ENCODE assay signal across 19 cellular contexts in the genomic region with DNA sequence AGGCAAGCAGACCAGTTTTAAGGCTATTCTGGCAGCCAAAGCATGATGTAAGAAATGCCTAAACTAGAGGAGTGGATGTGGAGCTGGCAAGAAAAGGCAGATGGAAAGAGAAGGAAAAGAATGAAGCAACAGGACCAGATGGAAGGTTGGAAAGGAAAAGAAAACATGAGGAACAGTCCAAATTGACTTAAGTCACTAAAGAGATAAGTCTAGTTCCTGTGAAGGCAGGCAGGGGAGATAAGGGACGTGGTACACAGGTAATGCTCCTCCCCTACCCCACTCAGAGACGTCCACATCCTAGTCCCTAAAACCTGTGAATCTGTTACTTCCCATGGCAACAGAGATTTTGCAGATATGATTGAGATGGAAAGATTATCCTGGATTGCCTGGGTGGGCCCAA. TPM values are rescaled to one million over a fixed set of nuclear protein-coding genes. Genes with fewer than 3 reads are reported as not detected.
DNase-seq lines count a peak whose midpoint lies in the region; ATAC-seq and TF ChIP-seq lines count a peak whose summit lies in the region.
"Had no signal": no experiment of that assay in that cellular context is flagged by ENCODE, and none has a peak within 500 bp of the region (broad histone marks: within the 10 kb centered on the region; RNA-seq: fewer than 3 reads in every experiment).

No MANE protein-coding gene starts in this region.

- WGBS in mesendoderm (ENCODE audit: extremely low coverage, insufficient coverage, low lambda C conversion rate) = no CpG with 5 or more reads among the region's 2 CpGs

- no peak overlapping the region for H2BK5ac ChIP-seq in mesendoderm (ENCODE audit: low read length)

- H2AK5ac ChIP-seq in mesendoderm (ENCODE audit: low read length) = no peak overlapping the region

- no peak overlapping the region for H4K8ac ChIP-seq in mesendoderm (ENCODE audit: low read depth, low read length)

- no peak overlapping the region for H3K27ac ChIP-seq in mesendoderm (ENCODE audit: low read depth, low read length)
- H3K27ac ChIP-seq: A549; BLaER1 treated with 17β-estradiol and CSF1 and Interleukin-3, amounts not matched to agents 10 nM and 100 nM; SJSA1 had no signal

- DNase-seq in Right ventricle myocardium superior (no peak), cardiac septum (ENCODE audit: low spot score) (no peak), endothelial cell (ENCODE audit: low spot score) (no peak), mesendoderm (peak; percentile 49), NCI-H146 treated with DMSO at 0.1 percent for 48 hours (lab: John Stamatoyannopoulos, UW; ENCODE audit: unreplicated experiment) (no peak), islet precursor cell (no peak)
- no peak for DNase-seq in stimulated activated naive CD4-positive, alpha-beta T cell (lab: John Stamatoyannopoulos, UW)
- DNase-seq: CD8-positive, alpha-beta T cell; DMS53; EL; NCI-H1105; NCI-H1694; NCI-H510A treated with DMSO at 0.1 percent for 48 hours; NCI-H774; PC-9 had no signal

- H2BK120ac ChIP-seq in mesendoderm (ENCODE audit: low read depth, low read length) = no peak overlapping the region

- no peaks in the 10 kb centered on the region for H3K27me3 ChIP-seq in mesendoderm (ENCODE audit: insufficient read depth, low read length, poor library complexity)
- H3K27me3 ChIP-seq: BLaER1 treated with 17β-estradiol and CSF1 and Interleukin-3, amounts not matched to agents 10 nM and 100 nM; SJSA1 had no signal

- H2BK15ac ChIP-seq in mesendoderm (replicated peaks; ENCODE audit: low read depth) = no peak overlapping the region

- H3K4ac ChIP-seq in mesendoderm (ENCODE audit: low read depth, low read length) = no peak overlapping the region

- H3K18ac ChIP-seq in mesendoderm (ENCODE audit: low read length) = no peak overlapping the region

- no peak overlapping the region for H3K23ac ChIP-seq in mesendoderm (ENCODE audit: low read length)

- intact Hi-C loops in Right ventricle myocardium superior (cut with DNase I) (no loop called here), cardiac septum (cut with DNase I) (no loop called here)

- peak overlapping the region; percentile 0 for H3K27ac Mint-ChIP-seq in endothelial cell (ENCODE audit: unreplicated experiment)
- H3K27ac Mint-ChIP-seq: CD8-positive, alpha-beta T cell; GM23338 had no signal

- H3K9me3 Mint-ChIP-seq in endothelial cell (ENCODE audit: unreplicated experiment) = no peaks in the 10 kb centered on the region
- H3K9me3 Mint-ChIP-seq: GM23338 had no signal

- no peaks in the 10 kb centered on the region for H3K79me1 ChIP-seq in mesendoderm (ENCODE audit: low read length)

- H3K4me1 Mint-ChIP-seq in endothelial cell (ENCODE audit: unreplicated experiment) = peaks cover 37% of the 10 kb centered on the region

- no peaks in the 10 kb centered on the region for H3K79me2 ChIP-seq in mesendoderm (ENCODE audit: control insufficient read depth, insufficient read depth, low read length)

- no peak overlapping the region for H3K4me3 ChIP-seq in mesendoderm (ENCODE audit: low read length)
- H3K4me3 ChIP-seq: A549; BLaER1 treated with 17β-estradiol and CSF1 and Interleukin-3, amounts not matched to agents 10 nM and 100 nM; GM23338; PC-9; SJSA1 had no signal

- peak; percentile 33 for ATAC-seq in Right ventricle myocardium superior (ENCODE audit: poor library complexity)
- ATAC-seq: A549; CD8-positive, alpha-beta T cell; GM23338 had no signal

- no peaks in the 10 kb centered on the region for H3K36me3 ChIP-seq in mesendoderm (ENCODE audit: control insufficient read depth, insufficient read depth, low read length)
- H3K36me3 ChIP-seq: SJSA1 had no signal

- no peak for TF ChIP-seq CTCF in endothelial cell (IDR thresholded peaks at IDR 0.05; ENCODE audit: unreplicated experiment)

- H3K4me1 ChIP-seq in mesendoderm (ENCODE audit: control insufficient read depth, low read depth, low read length) = peaks cover 6% of the 10 kb centered on the region
- H3K4me1 ChIP-seq: A549, SJSA1 had no signal

- no peaks in the 10 kb centered on the region for H3K27me3 Mint-ChIP-seq in endothelial cell (ENCODE audit: unreplicated experiment)

- no peak overlapping the region for H4K5ac ChIP-seq in mesendoderm (ENCODE audit: low read length)

- H3K4me3 Mint-ChIP-seq in endothelial cell (ENCODE audit: unreplicated experiment) = no peak overlapping the region
- H3K4me3 Mint-ChIP-seq: CD8-positive, alpha-beta T cell; GM23338 had no signal

- no peak overlapping the region for H3K9ac ChIP-seq in mesendoderm (ENCODE audit: low read length)
- H3K9ac ChIP-seq: BLaER1 treated with 17β-estradiol and CSF1 and Interleukin-3, amounts not matched to agents 10 nM and 100 nM had no signal

- no peak overlapping the region for H3K4me2 ChIP-seq in mesendoderm (ENCODE audit: low read length)
- H3K4me2 ChIP-seq: A549, GM23338 had no signal

- no peak overlapping the region for H3K56ac ChIP-seq in mesendoderm (ENCODE audit: low read length)

- H3K36me3 Mint-ChIP-seq in endothelial cell (ENCODE audit: low read depth, unreplicated experiment) = peaks cover 3% of the 10 kb centered on the region
- H3K36me3 Mint-ChIP-seq: CD8-positive, alpha-beta T cell had no signal

RNA-seq across cellular contexts. Expression of a gene that starts 43.5 kb away (rescaled TPM):
- total RNA-seq in Right ventricle myocardium superior (54.0 TPM), cardiac septum (48.8 TPM), endothelial cell (ENCODE audit: unreplicated experiment) (16.3 TPM)
- polyA plus RNA-seq in mesendoderm (2013, experiment 1 of 2) = 8.1 TPM
- 8.0 TPM for polyA plus RNA-seq in mesendoderm (2013, experiment 2 of 2)
